4 cellular contexts compared by ENCODE assay signal in the genomic region with DNA sequence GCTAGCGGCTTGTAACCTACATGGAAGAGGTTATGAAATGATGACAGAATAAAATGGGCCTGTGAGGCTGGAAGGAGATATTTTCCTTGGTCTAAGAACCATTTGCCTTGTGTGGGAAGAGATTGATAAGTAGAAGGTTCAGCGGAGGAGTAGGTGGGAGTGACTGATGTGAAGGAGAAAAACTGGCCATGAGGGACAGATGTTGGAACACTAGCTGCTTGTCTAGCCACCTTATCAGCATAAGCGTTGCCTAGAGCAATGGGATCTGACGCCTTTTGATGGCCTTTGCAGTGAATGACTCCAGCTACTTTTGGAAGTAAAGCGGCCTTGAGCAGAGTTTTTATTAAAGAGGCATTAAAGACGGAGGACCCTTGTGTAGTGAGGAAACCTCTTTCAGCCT. TPM values are rescaled to one million over a fixed set of nuclear protein-coding genes. Genes with fewer than 3 reads are reported as not detected.
"Had no signal": no experiment of that assay in that cellular context is flagged by ENCODE, and none has a peak within 500 bp of the region (broad histone marks: within the 10 kb centered on the region; RNA-seq: fewer than 3 reads in every experiment).

No MANE protein-coding gene starts in this region.

RNA-seq across cellular contexts. Expression of gene STRIT1, which starts 17.4 kb away (rescaled TPM):
- total RNA-seq: GM23248, H4, H9, HFFc6 had no signal
- polyA plus RNA-seq: GM23248 had no signal
